In the genomic region with DNA sequence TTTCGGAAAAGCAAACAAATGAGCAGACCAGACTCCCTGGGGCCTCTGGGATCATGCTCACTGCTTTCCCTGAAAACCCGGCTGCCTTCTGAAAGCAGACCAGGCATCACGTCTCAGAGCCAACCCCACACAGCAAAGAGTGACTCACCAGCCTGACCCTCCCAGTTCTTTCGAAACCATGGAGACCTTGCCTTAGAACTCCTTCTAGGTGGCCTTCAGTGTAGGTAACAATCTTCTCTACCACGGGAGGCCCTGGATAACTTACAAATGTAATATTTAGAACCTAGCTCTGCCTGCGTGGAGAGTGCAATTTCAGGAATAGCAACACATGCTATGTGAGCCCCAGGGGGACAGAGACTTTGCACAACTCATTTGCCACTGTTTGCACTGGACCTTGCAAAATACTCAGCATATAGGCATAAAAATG, we compare ENCODE assay signal across 13 cellular contexts.
DNase-seq lines count a peak whose midpoint lies in the region; ATAC-seq and TF ChIP-seq lines count a peak whose summit lies in the region.
"Had no signal": no experiment of that assay in that cellular context is flagged by ENCODE, and none has a peak within 500 bp of the region (broad histone marks: within the 10 kb centered on the region; RNA-seq: fewer than 3 reads in every experiment).

No MANE protein-coding gene starts in this region.

- H3K27me3 ChIP-seq in CD4-positive, alpha-beta memory T cell (ENCODE audit: insufficient read depth, low read length), result no peaks in the 10 kb centered on the region
- H3K27me3 ChIP-seq: heart left ventricle had no signal

- in situ Hi-C loops in astrocyte of the spinal cord (cut with HindIII; ENCODE audit: low sequenced_read_pairs), result no loop called here

- no peaks in the 10 kb centered on the region for H3K9me3 ChIP-seq in CD4-positive, alpha-beta memory T cell (ENCODE audit: control insufficient read depth in 1 of 2, low read length in 2 of 2)
- H3K9me3 ChIP-seq: heart left ventricle had no signal

- H3K36me3 Mint-ChIP-seq in Calu3 (ENCODE audit: insufficient read depth, unreplicated experiment) (no peaks in the 10 kb centered on the region), T-cell (peaks cover 7% of the 10 kb centered on the region)
- H3K36me3 Mint-ChIP-seq in CD4-positive, alpha-beta memory T cell, result peaks cover 1 to 5% of the 10 kb centered on the region in 2 donors
- no peaks in the 10 kb centered on the region for H3K36me3 Mint-ChIP-seq in activated naive CD4-positive, alpha-beta T cell treated with anti-CD3 and anti-CD28 coated beads, Interleukin-2, amount 50 U/mL, for 72 hours

- intact Hi-C loops in Calu3 (cut with micrococcal nuclease; ENCODE audit: unreplicated experiment), result no loop called here
- intact Hi-C loops in CD4-positive, alpha-beta memory T cell (cut with micrococcal nuclease), result no loop called here

- no peaks in the 10 kb centered on the region for H3K36me3 ChIP-seq in CD4-positive, alpha-beta memory T cell (ENCODE audit: insufficient read depth, low read length)
- H3K36me3 ChIP-seq: heart left ventricle had no signal

- POLR2A ChIA-PET in CD4-positive, alpha-beta memory T cell (lab: Charles Lee; ENCODE audit: partially characterized antibody), result no interaction called here
- POLR2A ChIA-PET in T-cell (lab: Charles Lee), result no interaction called here

- no peak overlapping the region for H3K27ac ChIP-seq in CD4-positive, alpha-beta memory T cell (ENCODE audit: low read depth, low read length)
- H3K27ac ChIP-seq: heart left ventricle had no signal

- no peak for ATAC-seq in activated naive CD4-positive, alpha-beta T cell treated with anti-CD3 and anti-CD28 coated beads, Interleukin-2, amount 50 U/mL, for 72 hours
- no peak for ATAC-seq in T-cell (replicated peaks in 1 of 4)

- H3K27ac Mint-ChIP-seq in Calu3 (ENCODE audit: unreplicated experiment), result no peak overlapping the region
- H3K27ac Mint-ChIP-seq in CD4-positive, alpha-beta memory T cell, result peak overlapping the region in 1 of 7 donors; percentile 34
- H3K27ac Mint-ChIP-seq in activated naive CD4-positive, alpha-beta T cell treated with anti-CD3 and anti-CD28 coated beads, Interleukin-2, amount 50 U/mL, for 72 hours, result no peak overlapping the region
- no peak overlapping the region for H3K27ac Mint-ChIP-seq in T-cell

- H3K4me3 Mint-ChIP-seq in Calu3 (ENCODE audit: low read depth, unreplicated experiment) (no peak overlapping the region), T-cell (no peak overlapping the region)
- no peak overlapping the region for H3K4me3 Mint-ChIP-seq in CD4-positive, alpha-beta memory T cell

- CTCF ChIA-PET in Calu3 (lab: Charles Lee), result interaction anchor here (0.5 to 1.1 kb wide), 2 partner anchors 125 to 520 kb away, joined by 3 to 5 read pairs; no protein-coding TSS in a partner anchor
- CTCF ChIA-PET in CD4-positive, alpha-beta memory T cell (lab: Charles Lee; ENCODE audit: partially characterized antibody), result no interaction called here
- CTCF ChIA-PET in T-cell (lab: Charles Lee), result no interaction called here

- no peak overlapping the region for H3K4me3 ChIP-seq in astrocyte of the spinal cord (ENCODE audit: low read depth, low read length)
- H3K4me3 ChIP-seq in CD4-positive, alpha-beta memory T cell (ENCODE audit: low read length in 2 of 2), result no peak overlapping the region
- H3K4me3 ChIP-seq: heart left ventricle had no signal

- BruUV-seq in Calu3 (replicated peaks; lab: Mats Ljungman, UMichigan), result no TSS peak

- no peaks in the 10 kb centered on the region for H3K4me1 ChIP-seq in CD4-positive, alpha-beta memory T cell (ENCODE audit: insufficient read depth, low read length)
- H3K4me1 ChIP-seq: heart left ventricle had no signal

- no peak for TF ChIP-seq CTCF in Calu3 (IDR thresholded peaks at IDR 0.05; ENCODE audit: unreplicated experiment)
- TF ChIP-seq CTCF in astrocyte of the spinal cord (IDR thresholded peaks at IDR 0.05; ENCODE audit: low read depth, low read length), result no peak

- DNase-seq in Calu3 (peak; percentile 66), HuH-7 (ENCODE audit: low spot score) (peak; percentile 67), astrocyte of the spinal cord (ENCODE audit: low read depth, low spot score) (peak; percentile 55), kidney glomerular epithelial cell (lab: John Stamatoyannopoulos, UW) (peak; percentile 74), T-cell (no peak)
- no peak for DNase-seq in CD4-positive, alpha-beta memory T cell
- DNase-seq in activated naive CD4-positive, alpha-beta T cell treated with anti-CD3 and anti-CD28 coated beads, Interleukin-2, amount 50 U/mL, for 72 hours (ENCODE audit: low spot score in 2 of 2), result no peak
- no peak for DNase-seq in stimulated activated naive CD4-positive, alpha-beta T cell (lab: John Stamatoyannopoulos, UW)
- DNase-seq: activated T-cell treated with anti-CD3 and anti-CD28 coated beads, Interleukin-2, amount 50 U/mL, for 1 hour; heart left ventricle; MM.1S; OCI-M1; stimulated activated CD8-positive, alpha-beta memory T cell treated with anti-CD3 and anti-CD28 coated beads, Interleukin-4, amount 100 ng/mL, for 48 hours had no signal

- no peaks in the 10 kb centered on the region for H3K9me3 Mint-ChIP-seq in Calu3 (ENCODE audit: low read depth, unreplicated experiment)
- H3K9me3 Mint-ChIP-seq in CD4-positive, alpha-beta memory T cell, result no peaks in the 10 kb centered on the region
- H3K9me3 Mint-ChIP-seq in activated naive CD4-positive, alpha-beta T cell treated with anti-CD3 and anti-CD28 coated beads, Interleukin-2, amount 50 U/mL, for 72 hours, result no peaks in the 10 kb centered on the region
- H3K9me3 Mint-ChIP-seq in T-cell, result no peaks in the 10 kb centered on the region

- peaks cover 8% of the 10 kb centered on the region for H3K4me1 Mint-ChIP-seq in Calu3 (ENCODE audit: low read depth, unreplicated experiment)
- no peaks in the 10 kb centered on the region for H3K4me1 Mint-ChIP-seq in CD4-positive, alpha-beta memory T cell
- H3K4me1 Mint-ChIP-seq in T-cell, result peaks cover 0 to 8% (median 0%) of the 10 kb centered on the region in 3 donors

- peaks cover 14% of the 10 kb centered on the region for H3K27me3 Mint-ChIP-seq in Calu3 (ENCODE audit: unreplicated experiment)
- H3K27me3 Mint-ChIP-seq in CD4-positive, alpha-beta memory T cell, result no peaks in the 10 kb centered on the region
- no peaks in the 10 kb centered on the region for H3K27me3 Mint-ChIP-seq in T-cell

Comparison
In these comparisons a context has a peak if more than half of its experiments do, and no peak if none do; other contexts are left out.
1. DNase-seq: peak in Calu3 (single experiment), HuH-7 (single experiment), astrocyte of the spinal cord (single experiment) and kidney glomerular epithelial cell (single experiment); none in CD4-positive, alpha-beta memory T cell (0 of 5), activated naive CD4-positive, alpha-beta T cell treated with anti-CD3 and anti-CD28 coated beads, Interleukin-2, amount 50 U/mL, for 72 hours (0 of 2), stimulated activated naive CD4-positive, alpha-beta T cell (0 of 6) and T-cell (0 of 34).